26 cellular contexts compared by ENCODE assay signal in the genomic region with DNA sequence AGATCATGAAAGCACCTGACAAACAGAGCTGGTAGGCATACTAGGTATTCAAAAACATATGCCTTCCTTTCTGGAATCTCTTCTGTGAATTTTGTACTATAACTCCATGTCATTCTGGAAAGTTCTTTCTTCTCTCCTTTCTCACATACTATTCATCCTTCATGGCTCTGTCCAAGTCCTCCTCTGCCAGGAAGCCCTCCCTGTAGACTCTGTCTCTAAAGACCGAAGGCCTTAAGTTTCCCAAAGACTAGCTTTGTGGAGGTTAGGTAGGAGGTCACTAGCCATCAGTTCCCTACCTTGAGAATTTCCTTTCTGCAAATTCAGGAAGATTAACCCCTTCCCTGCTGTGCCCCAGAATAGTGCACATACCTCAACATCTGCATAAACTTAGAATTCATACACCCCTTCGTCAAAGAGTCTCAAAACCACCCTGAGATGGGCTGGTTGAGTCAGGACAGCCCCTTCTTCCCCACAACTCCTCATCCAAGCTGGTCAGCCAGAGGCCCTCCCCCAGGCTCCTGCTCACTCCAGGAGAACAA. TPM values are rescaled to one million over a fixed set of nuclear protein-coding genes. Genes with fewer than 3 reads are reported as not detected.
DNase-seq lines count a peak whose midpoint lies in the region; ATAC-seq and TF ChIP-seq lines count a peak whose summit lies in the region.
"Had no signal": no experiment of that assay in that cellular context is flagged by ENCODE, and none has a peak within 500 bp of the region (broad histone marks: within the 10 kb centered on the region; RNA-seq: fewer than 3 reads in every experiment).

No MANE protein-coding gene starts in this region.

- H3K4me3 ChIP-seq in left ventricle myocardium inferior (no peak overlapping the region), esophagus squamous epithelium (peak overlapping the region in 1 of 4 donors; percentile 5), psoas muscle (no peak overlapping the region), aorta (ENCODE audit: low read length in 2 of 2) (no peak overlapping the region)
- H3K4me3 ChIP-seq: dorsolateral prefrontal cortex, smooth muscle cell had no signal

- H3K27ac ChIP-seq in left ventricle myocardium inferior (replicated peaks) (peak overlapping the region; percentile 92), esophagus squamous epithelium (peak overlapping the region; percentile 11 to 88 (median 84)), psoas muscle (peak overlapping the region; percentile 3), aorta (ENCODE audit: low read depth in 1 of 2, low read length in 2 of 2) (peak overlapping the region; percentile 59 to 70)

- H3K36me3 ChIP-seq in left ventricle myocardium inferior = no peaks in the 10 kb centered on the region
- H3K36me3 ChIP-seq in esophagus squamous epithelium = no peaks in the 10 kb centered on the region
- H3K36me3 ChIP-seq in psoas muscle (ENCODE audit: insufficient read depth in 1 of 2, low read depth in 1 of 2) = no peaks in the 10 kb centered on the region
- peaks cover 0 to 1% of the 10 kb centered on the region in 2 donors for H3K36me3 ChIP-seq in aorta (ENCODE audit: control insufficient read depth in 1 of 2, insufficient read depth in 2 of 2, low read length in 1 of 2)

- no peak for TF ChIP-seq CTCF in left ventricle myocardium inferior (IDR thresholded peaks at IDR 0.05; ENCODE audit: borderline replicate concordance)
- no peak for TF ChIP-seq CTCF in esophagus squamous epithelium (IDR thresholded peaks at IDR 0.05)
- no peak for TF ChIP-seq CTCF in psoas muscle (IDR thresholded peaks at IDR 0.05)
- TF ChIP-seq CTCF in GM13976 (IDR thresholded peaks at IDR 0.05; ENCODE audit: borderline replicate concordance, control extremely low read depth, extremely low read depth, insufficient read depth, missing control alignments) = no peak

- no peak for DNase-seq in left ventricle myocardium inferior
- DNase-seq in cardiac septum (ENCODE audit: low spot score) = no peak
- DNase-seq in esophagus squamous epithelium (lab: John Stamatoyannopoulos, UW) = no peak
- DNase-seq in psoas muscle = no peak
- no peak for DNase-seq in aorta
- no peak for DNase-seq in AG08395 (ENCODE audit: low spot score)
- no peak for DNase-seq in GM13976 (ENCODE audit: low spot score)
- DNase-seq: activated CD4-positive, alpha-beta T cell treated with anti-CD3 and anti-CD28 coated beads for 4 hours; activated effector memory CD4-positive, alpha-beta T cell treated with anti-CD3 and anti-CD28 coated beads, Interleukin-2, amount 50 U/mL, for 16 hours; activated naive CD8-positive, alpha-beta T cell treated with anti-CD3 and anti-CD28 coated beads, Interleukin-2, amount 10 ng/mL, durations not matched to agents 7 days and 5 days; activated T-cell treated with anti-CD3 and anti-CD28 coated beads for 4 hours; AML-193; CD4-positive, alpha-beta memory T cell; DMS 273 treated with DMSO at 0.1 percent for 48 hours; dorsolateral prefrontal cortex; glutamatergic neuron; IMR-90; kidney glomerular epithelial cell; naive B cell; NCI-H1048; NCI-H1694 treated with DMSO at 0.1 percent for 48 hours; NCI-H524; SHP77 treated with DMSO at 0.1 percent for 48 hours; stimulated activated CD4-positive, alpha-beta T cell treated with anti-CD3 and anti-CD28 coated beads, Interleukin-2, amount 100 ng/mL, for 24 hours had no signal

- ATAC-seq in psoas muscle (no peak), aorta (ENCODE audit: low FRiP score) (no peak), HG02610 (IDR thresholded peaks at IDR 0.05; ENCODE audit: unreplicated experiment) (no peak)

- H3K9me3 ChIP-seq in left ventricle myocardium inferior (replicated peaks) (no peaks in the 10 kb centered on the region), esophagus squamous epithelium (no peaks in the 10 kb centered on the region), psoas muscle (no peaks in the 10 kb centered on the region), aorta (ENCODE audit: control insufficient read depth, low read length) (no peaks in the 10 kb centered on the region)

- in situ Hi-C loops in GM13976 (cut with MboI; ENCODE audit: low sequenced_read_pairs, unreplicated experiment) = no loop called here

- H3K4me1 ChIP-seq in left ventricle myocardium inferior (peaks cover 100% of the 10 kb centered on the region), esophagus squamous epithelium (peaks cover 0 to 62% (median 6%) of the 10 kb centered on the region in 3 donors), psoas muscle (peaks cover 67% of the 10 kb centered on the region), aorta (ENCODE audit: control insufficient read depth in 1 of 2, insufficient read depth in 2 of 2, low read length in 2 of 2) (peaks cover 14 to 16% of the 10 kb centered on the region in 2 donors)

- H3K27me3 ChIP-seq in left ventricle myocardium inferior (ENCODE audit: low read depth) = no peaks in the 10 kb centered on the region
- no peaks in the 10 kb centered on the region for H3K27me3 ChIP-seq in esophagus squamous epithelium
- H3K27me3 ChIP-seq in psoas muscle (ENCODE audit: insufficient read depth in 3 of 3, low read length in 2 of 3) = no peaks in the 10 kb centered on the region
- H3K27me3 ChIP-seq in aorta (ENCODE audit: control insufficient read depth in 1 of 2, insufficient read depth in 2 of 2, low read length in 1 of 2) = no peaks in the 10 kb centered on the region
- H3K27me3 ChIP-seq: dorsolateral prefrontal cortex had no signal

- intact Hi-C loops in left ventricle myocardium inferior (cut with micrococcal nuclease) (no loop called here), cardiac septum (cut with DNase I) (no loop called here), esophagus squamous epithelium (cut with DNase I) (no loop called here), psoas muscle (cut with DNase I) (no loop called here), aorta (cut with DNase I) (no loop called here)

- WGBS in esophagus squamous epithelium, 2 donors = 88 to 92% methylated on average over 2 of the region's 2 CpGs
- 90 to 95% (median 95%) methylated on average over 2 of the region's 2 CpGs for WGBS in psoas muscle, 3 donors
- 48 to 50% methylated on average over 2 of the region's 2 CpGs for WGBS in aorta, 2 donors

- no peak for TF ChIP-seq POLR2A in esophagus squamous epithelium (IDR thresholded peaks at IDR 0.05)

RNA-seq across cellular contexts. Expression of gene SORBS1, which starts 20.6 kb away (rescaled TPM):
- 896 TPM for total RNA-seq in left ventricle myocardium inferior
- total RNA-seq in cardiac septum = 1,045 TPM
- 100 to 1,000 TPM in 1 of 4 donors, 10 to 100 TPM in 3; 23.3 to 359 (median 72.2) TPM for total RNA-seq in esophagus squamous epithelium
- total RNA-seq in psoas muscle = 100 to 1,000 TPM in 3 of 4 donors, 10 to 100 TPM in 1; 71.1 to 306 (median 160) TPM
- 100 to 1,000 TPM in 2 of 3 donors, 10 to 100 TPM in 1; 17.3 to 270 (median 121) TPM for polyA plus RNA-seq in psoas muscle
- total RNA-seq in aorta = 1,000 to 10,000 TPM in 1 of 2 donors, 100 to 1,000 TPM in 1; 591 to 1,478 TPM
- 100 to 1,000 TPM; 371 to 372 TPM for polyA plus RNA-seq in aorta

Comparison
In these comparisons a context has a peak if more than half of its experiments do, and no peak if none do; other contexts are left out.
1. H3K27ac ChIP-seq: peak in every context shown above with its lines; median percentile 92 in left ventricle myocardium inferior; 84 in esophagus squamous epithelium; 64 in aorta; 3 in psoas muscle.